ENCODE assay signal across 8 cellular contexts in the genomic region with DNA sequence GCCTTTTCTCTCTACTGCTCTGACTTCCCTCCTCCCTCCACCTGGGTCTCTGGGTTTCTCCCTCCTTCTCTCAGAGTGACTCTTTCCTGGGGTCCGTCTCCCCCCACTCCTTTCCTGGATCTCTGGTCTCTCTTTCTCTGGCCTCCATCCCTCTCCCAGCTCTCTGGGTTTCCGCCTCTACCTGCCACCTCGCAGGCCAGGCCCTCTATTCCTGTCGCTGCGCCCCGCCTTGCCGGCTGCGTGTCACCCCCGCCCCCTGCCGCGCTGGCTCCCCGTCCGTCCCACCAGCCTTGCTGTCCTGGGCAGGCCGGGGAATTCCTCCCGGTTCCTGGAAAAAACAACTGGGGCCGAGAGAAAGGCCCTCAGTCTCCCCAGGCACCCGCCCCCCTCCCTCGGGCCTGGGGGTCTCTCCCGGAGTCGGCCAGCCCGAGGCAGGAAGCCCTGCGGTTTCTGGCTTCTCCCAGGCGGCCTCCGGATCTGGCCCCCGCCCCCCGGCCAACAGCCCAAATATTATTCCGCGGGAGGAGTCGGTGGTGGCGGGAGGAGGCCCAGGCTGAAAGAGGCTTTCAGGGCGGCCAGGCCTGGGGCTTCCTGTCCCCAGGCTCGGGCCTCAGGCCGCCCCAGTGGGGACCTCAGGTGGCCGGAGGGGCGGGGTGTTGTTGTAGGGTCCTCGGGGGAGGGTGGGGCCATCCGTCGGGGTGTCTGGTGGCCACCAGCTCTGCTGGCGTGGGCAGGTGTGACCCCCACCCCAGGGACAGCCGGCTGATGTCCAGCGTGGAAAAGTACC. TPM values are rescaled to one million over a fixed set of nuclear protein-coding genes. Genes with fewer than 3 reads are reported as not detected.
DNase-seq lines count a peak whose midpoint lies in the region; ATAC-seq and TF ChIP-seq lines count a peak whose summit lies in the region.

No MANE protein-coding gene starts in this region.

- DNase-seq in Kasumi-1 (lab: John Stamatoyannopoulos, UW) (peak; percentile 24 to 45), brain microvascular endothelial cell (peak; percentile 24), lower lobe of right lung (no peak), suprapubic skin (ENCODE audit: low spot score in 2 of 2) (no peak), NCI-H345 (lab: John Stamatoyannopoulos, UW) (no peak), MG63 (no peak)

- in situ Hi-C loops in brain microvascular endothelial cell (cut with HindIII; ENCODE audit: low pct_ligation_motif_present, low sequenced_read_pairs), result no loop called here

- H3K4me1 ChIP-seq in lower lobe of right lung (peaks cover 7% of the 10 kb centered on the region), suprapubic skin (peaks cover 19% of the 10 kb centered on the region)

- TF ChIP-seq CTCF in brain microvascular endothelial cell (IDR thresholded peaks at IDR 0.05; ENCODE audit: low read depth, low read length, missing control alignments) (no peak), lower lobe of right lung (IDR thresholded peaks at IDR 0.05) (no peak), suprapubic skin (IDR thresholded peaks at IDR 0.05) (no peak)

- no peak for TF ChIP-seq POLR2A in suprapubic skin (IDR thresholded peaks at IDR 0.05)

- intact Hi-C loops in lower lobe of right lung (cut with DNase I), result no loop called here

- no peak for TF ChIP-seq EP300 in suprapubic skin (IDR thresholded peaks at IDR 0.05)

- ATAC-seq in lower lobe of right lung (peak; percentile 60 to 82), HG02840 (IDR thresholded peaks at IDR 0.05; ENCODE audit: low FRiP score, unreplicated experiment) (no peak), HG02973 (IDR thresholded peaks at IDR 0.05; ENCODE audit: unreplicated experiment) (no peak)

- 6% methylated on average over 19 of the region's 41 CpGs for WGBS in suprapubic skin

- H3K36me3 ChIP-seq in brain microvascular endothelial cell (replicated peaks) (no peaks in the 10 kb centered on the region), lower lobe of right lung (no peaks in the 10 kb centered on the region), suprapubic skin (no peaks in the 10 kb centered on the region), MG63 (no peaks in the 10 kb centered on the region)

- H3K27me3 ChIP-seq in brain microvascular endothelial cell (replicated peaks) (no peaks in the 10 kb centered on the region), lower lobe of right lung (ENCODE audit: low read depth) (peaks cover 8% of the 10 kb centered on the region), suprapubic skin (no peaks in the 10 kb centered on the region), MG63 (0 out of 2 replicates have a peak, but pooled peaks cover 2% of the 10 kb centered on the region)

- H3K9me3 ChIP-seq in lower lobe of right lung (no peaks in the 10 kb centered on the region), suprapubic skin (no peaks in the 10 kb centered on the region), MG63 (no peaks in the 10 kb centered on the region)

- H3K27ac ChIP-seq in brain microvascular endothelial cell, result peak overlapping the region; percentile 9
- H3K27ac ChIP-seq in lower lobe of right lung, result peak overlapping the region; percentile 74
- peak overlapping the region; percentile 57 for H3K27ac ChIP-seq in suprapubic skin

- H3K4me3 ChIP-seq in brain microvascular endothelial cell (ENCODE audit: low read depth, low read length) (peak overlapping the region; percentile 20), lower lobe of right lung (peak overlapping the region; percentile 39), suprapubic skin (peak overlapping the region; percentile 41), MG63 (no peak overlapping the region)

RNA-seq across cellular contexts. Expression of gene IRF2BP1, which starts 9.3 kb away (rescaled TPM):
- total RNA-seq in lower lobe of right lung, result 21.4 TPM
- total RNA-seq in suprapubic skin, result 10 to 100 TPM; 24.7 to 36.9 (median 30.7) TPM
- total RNA-seq in MG63 (2014; rRNA removed; shearing (Covaris generic); ENCODE audit: low replicate concordance), result 48.6 and 73.7 TPM in 2 replicates

RNA-seq across cellular contexts. Expression of gene FOXA3, which starts 12.5 kb away (rescaled TPM):
- 0.68 TPM for total RNA-seq in lower lobe of right lung
- total RNA-seq in suprapubic skin, result under 1 TPM in 1 of 4 donors, not detected in 3; 0.30 TPM
- total RNA-seq in MG63 (2014; rRNA removed; shearing (Covaris generic); ENCODE audit: low replicate concordance), result not detected in 2 replicates

RNA-seq across cellular contexts. Expression of gene SYMPK, which starts 13.7 kb away (rescaled TPM):
- 73.1 TPM for total RNA-seq in lower lobe of right lung
- total RNA-seq in suprapubic skin, result 10 to 100 TPM; 32.8 to 76.3 (median 44.1) TPM
- 59.4 and 70.7 TPM in 2 replicates for total RNA-seq in MG63 (2014; rRNA removed; shearing (Covaris generic); ENCODE audit: low replicate concordance)

RNA-seq across cellular contexts. Expression of gene MYPOP, which starts 25.8 kb away (rescaled TPM):
- total RNA-seq in lower lobe of right lung (7.5 TPM), suprapubic skin (1 to 10 TPM; 4.4 to 9.4 (median 6.5) TPM)
- 0.20 and 0.79 TPM in 2 replicates for total RNA-seq in MG63 (2014; rRNA removed; shearing (Covaris generic); ENCODE audit: low replicate concordance)

RNA-seq across cellular contexts. Expression of gene NANOS2, which starts 38.0 kb away (rescaled TPM):
- total RNA-seq in lower lobe of right lung (not detected), suprapubic skin (not detected)
- not detected in 2 replicates for total RNA-seq in MG63 (2014; rRNA removed; shearing (Covaris generic); ENCODE audit: low replicate concordance)

Comparison
In these comparisons a context has a peak if more than half of its experiments do, and no peak if none do; other contexts are left out.
1. DNase-seq: peak in Kasumi-1 (2 of 2) and brain microvascular endothelial cell (single experiment); none in lower lobe of right lung (single experiment), suprapubic skin (0 of 2), NCI-H345 (single experiment) and MG63 (single experiment).
2. H3K27ac ChIP-seq: peak in every context shown above with its lines; median percentile 74 in lower lobe of right lung; 57 in suprapubic skin; 9 in brain microvascular endothelial cell.
3. ATAC-seq: peak in lower lobe of right lung (2 of 2); none in HG02840 (single experiment) and HG02973 (single experiment).